ENCODE assay signal across 1 cellular context in genomic region chr4:168674869-168675268, GRCh38.
A peak's percentile ranks its signal among the peaks of the same experiment; 100 is the strongest.
TF ChIP-seq lines count a peak whose summit lies in the region.

No MANE protein-coding gene starts in this region.

TF ChIP-seq in IMR-90, 13 proteins besides CTCF, POLR2A, EP300 and RAD21:
- TF ChIP-seq FOS (IDR thresholded peaks at IDR 0.05; ENCODE audit: low read depth, low read length) (no peak), MAZ (IDR thresholded peaks at IDR 0.05; ENCODE audit: borderline replicate concordance, low read depth, low read length) (no peak), USF2 (IDR thresholded peaks at IDR 0.05; ENCODE audit: low read depth, low read length) (no peak), ELK1 (IDR thresholded peaks at IDR 0.05; ENCODE audit: borderline replicate concordance, low read depth, low read length) (no peak), SMC3 (IDR thresholded peaks at IDR 0.05; ENCODE audit: low read depth, low read length) (0 out of 2 replicates have a peak, but pooled peaks have one; percentile 7), RCOR1 (IDR thresholded peaks at IDR 0.05; ENCODE audit: insufficient replicate concordance, low read length) (no peak)
TF ChIP-seq in IMR-90: peak in this region for 1.
